ENCODE assay signal across 8 cellular contexts in genomic region chr10:59709472-59710125, GRCh38. TPM values are rescaled to one million over a fixed set of nuclear protein-coding genes. Genes with fewer than 3 reads are reported as not detected.
DNase-seq lines count a peak whose midpoint lies in the region; ATAC-seq and TF ChIP-seq lines count a peak whose summit lies in the region.

Gene SLC16A9, minus strand, starts transcription at chr10:59709850. Its CDS starts 25,559 bp downstream, at chr10:59684291.

- peak within 1 kb of the TSS; percentile 83 for H2AFZ ChIP-seq in neural cell (ENCODE audit: low read depth, low read length)

- no peaks in the 10 kb centered on the region for H3K9me3 ChIP-seq in neural cell (ENCODE audit: low read length)
- no peaks in the 10 kb centered on the region for H3K9me3 ChIP-seq in upper lobe of left lung

- H3K36me3 ChIP-seq in neural cell (ENCODE audit: insufficient read depth, low read length) (peaks cover 4% of the 10 kb centered on the region), upper lobe of left lung (no peaks in the 10 kb centered on the region)

- no peaks in the 10 kb centered on the region for H3K9me2 ChIP-seq in neural cell (ENCODE audit: insufficient read depth, low read length)

- peak within 1 kb of the TSS; percentile 99 for H3K4me2 ChIP-seq in neural cell (ENCODE audit: low read length)

- H3K4me3 Mint-ChIP-seq in activated CD8-positive, alpha-beta memory T cell treated with anti-CD3 and anti-CD28 coated beads, Interleukin-2, amount 10 ng/mL, durations not matched to agents 7 days and 5 days: peak within 1 kb of the TSS; percentile 58

- POLR2A ChIA-PET in AG04449 (lab: Yijun Ruan, JAX): no interaction called here

- peak within 1 kb of the TSS; percentile 97 for H3K9ac ChIP-seq in neural cell (ENCODE audit: low read length)

- TF ChIP-seq CTCF in AG04449 (IDR thresholded peaks at IDR 0.05; ENCODE audit: insufficient read depth, low read length, missing control alignments) (peak; percentile 42), fibroblast of villous mesenchyme (IDR thresholded peaks at IDR 0.05; ENCODE audit: insufficient read depth, low read depth, low read length) (peak; percentile 13), neural cell (IDR thresholded peaks at IDR 0.05; ENCODE audit: poor library complexity, severe bottlenecking) (peak; percentile 80), upper lobe of left lung (IDR thresholded peaks at IDR 0.05) (peak in 3 of 6 experiments; percentile 13 to 33 (median 33))

- peaks cover 2% of the 10 kb centered on the region for H3F3A ChIP-seq in neural cell (ENCODE audit: insufficient read depth, low read length, poor library complexity, severe bottlenecking)

- 1 to 2% methylated on average over 29 to 59 of the region's 66 CpGs for WGBS in upper lobe of left lung, 2 donors

- TF ChIP-seq EP300 in neural cell (conservative IDR thresholded peaks at IDR 0.05; ENCODE audit: poor library complexity, severe bottlenecking) (peak; percentile 59), upper lobe of left lung (IDR thresholded peaks at IDR 0.05) (no peak)

- no peaks in the 10 kb centered on the region for H3K27me3 ChIP-seq in neural cell (ENCODE audit: insufficient read depth, low read depth, low read length)
- H3K27me3 ChIP-seq in upper lobe of left lung: peaks cover 0 to 15% (median 1%) of the 10 kb centered on the region in 4 donors

- TF ChIP-seq RAD21 in neural cell (conservative IDR thresholded peaks at IDR 0.05): peak; percentile 43

- no peaks in the 10 kb centered on the region for H4K20me1 ChIP-seq in neural cell (ENCODE audit: insufficient read depth)

- TF ChIP-seq POLR2A in upper lobe of left lung (IDR thresholded peaks at IDR 0.05): no peak

- no peaks in the 10 kb centered on the region for H3K4me1 Mint-ChIP-seq in activated CD8-positive, alpha-beta memory T cell treated with anti-CD3 and anti-CD28 coated beads, Interleukin-2, amount 10 ng/mL, durations not matched to agents 7 days and 5 days

- peak; percentile 92 for ATAC-seq in GM18502 (IDR thresholded peaks at IDR 0.05; ENCODE audit: poor library complexity, unreplicated experiment)
- peak; percentile 86 for ATAC-seq in HG02763 (IDR thresholded peaks at IDR 0.05; ENCODE audit: unreplicated experiment)
- peak; percentile 80 for ATAC-seq in activated CD8-positive, alpha-beta memory T cell treated with anti-CD3 and anti-CD28 coated beads, Interleukin-2, amount 10 ng/mL, durations not matched to agents 7 days and 5 days
- ATAC-seq in upper lobe of left lung (ENCODE audit: low FRiP score in 2 of 2): peak; percentile 79 to 85

- peaks cover 10 to 21% (median 14%) of the 10 kb centered on the region in 4 donors for H3K4me1 ChIP-seq in upper lobe of left lung

- H3K4me3 ChIP-seq in AG04449 (ENCODE audit: low read depth, low read length) (peak within 1 kb of the TSS; percentile 53), fibroblast of villous mesenchyme (ENCODE audit: low read depth, low read length) (peak within 1 kb of the TSS; percentile 56), neural cell (ENCODE audit: low read length) (peak within 1 kb of the TSS; percentile 96), upper lobe of left lung (peak within 1 kb of the TSS; percentile 34 to 65 (median 56))

- H3K9me3 Mint-ChIP-seq in activated CD8-positive, alpha-beta memory T cell treated with anti-CD3 and anti-CD28 coated beads, Interleukin-2, amount 10 ng/mL, durations not matched to agents 7 days and 5 days (ENCODE audit: low read depth): no peaks in the 10 kb centered on the region

- CTCF ChIA-PET in AG04449 (lab: Yijun Ruan, JAX): interaction anchor here (0.7 kb wide), 1 partner anchor 15 kb away, joined by 3 read pairs; no protein-coding TSS in a partner anchor
- CTCF ChIA-PET in activated CD8-positive, alpha-beta memory T cell treated with anti-CD3 and anti-CD28 coated beads, Interleukin-2, amount 10 ng/mL, durations not matched to agents 7 days and 5 days (lab: Charles Lee): interaction anchor here (1.2 kb wide), 1 partner anchor 125 kb away, joined by 3 read pairs; no protein-coding TSS in a partner anchor

- H3K27me3 Mint-ChIP-seq in activated CD8-positive, alpha-beta memory T cell treated with anti-CD3 and anti-CD28 coated beads, Interleukin-2, amount 10 ng/mL, durations not matched to agents 7 days and 5 days: peaks cover 74% of the 10 kb centered on the region

- H3K79me2 ChIP-seq in neural cell (replicated peaks; ENCODE audit: insufficient read depth, low read length): peaks cover 33% of the 10 kb centered on the region

- H3K36me3 Mint-ChIP-seq in activated CD8-positive, alpha-beta memory T cell treated with anti-CD3 and anti-CD28 coated beads, Interleukin-2, amount 10 ng/mL, durations not matched to agents 7 days and 5 days: no peaks in the 10 kb centered on the region

- no peak for DNase-seq in AG04449 (ENCODE audit: low read depth, low spot score)
- DNase-seq in NCI-H146 treated with DMSO at 0.1 percent for 48 hours (lab: John Stamatoyannopoulos, UW; ENCODE audit: unreplicated experiment): peak; percentile 56
- DNase-seq in activated CD8-positive, alpha-beta memory T cell treated with anti-CD3 and anti-CD28 coated beads, Interleukin-2, amount 10 ng/mL, durations not matched to agents 7 days and 5 days: peak; percentile 65
- peak; percentile 4 for DNase-seq in fibroblast of villous mesenchyme (ENCODE audit: low read depth)
- DNase-seq in upper lobe of left lung: peak; percentile 34 to 88

- H3K27ac ChIP-seq in neural cell (ENCODE audit: low read length): peak within 1 kb of the TSS; percentile 82
- H3K27ac ChIP-seq in upper lobe of left lung: peak within 1 kb of the TSS in 1 of 4 donors; percentile 59

- H3K27ac Mint-ChIP-seq in activated CD8-positive, alpha-beta memory T cell treated with anti-CD3 and anti-CD28 coated beads, Interleukin-2, amount 10 ng/mL, durations not matched to agents 7 days and 5 days: no peak within 1 kb of the TSS

TF ChIP-seq in neural cell, 6 proteins besides CTCF, POLR2A, EP300 and RAD21:
- TF ChIP-seq REST (IDR thresholded peaks at IDR 0.05; ENCODE audit: borderline replicate concordance): no peak
- peak; percentile 89 for TF ChIP-seq POLR2AphosphoS5 (IDR thresholded peaks at IDR 0.05)
- TF ChIP-seq MXI1 (conservative IDR thresholded peaks at IDR 0.05; ENCODE audit: poor library complexity, severe bottlenecking): peak; percentile 75

RNA-seq across cellular contexts. Expression of gene SLC16A9, which starts in this region (rescaled TPM):
- under 1 TPM in 1 of 2 experiments, not detected in 1; 0.16 TPM for total RNA-seq in activated CD8-positive, alpha-beta memory T cell treated with anti-CD3 and anti-CD28 coated beads, Interleukin-2, amount 10 ng/mL, durations not matched to agents 7 days and 5 days
- total RNA-seq in fibroblast of villous mesenchyme (under 0.01 TPM in 1 of 2 replicates, not detected in the other), upper lobe of left lung (1 to 10 TPM in 3 of 6 donors, under 1 TPM in 1, not detected in 2; 0.79 to 1.1 (median 1.1) TPM)
- polyA plus RNA-seq in neural cell: 185 and 208 TPM in 2 replicates
- 151 and 153 TPM in 2 replicates for polyA minus RNA-seq in neural cell

Comparison
In these comparisons a context has a peak if more than half of its experiments do, and no peak if none do; other contexts are left out.
1. Peak in DNase-seq and ATAC-seq in activated CD8-positive, alpha-beta memory T cell treated with anti-CD3 and anti-CD28 coated beads, Interleukin-2, amount 10 ng/mL, durations not matched to agents 7 days and 5 days; RNA of the gene not detected or under 1 TPM.
2. Peak in DNase-seq and H3K4me3 ChIP-seq in fibroblast of villous mesenchyme; RNA of the gene not detected or under 1 TPM.